In genomic region chr16:4709481-4709880, GRCh38 we compare ENCODE assay signal across 2 cellular contexts.
TF ChIP-seq lines count a peak whose summit lies in the region.

No MANE protein-coding gene starts in this region.

TF ChIP-seq in SK-N-SH, 30 proteins besides CTCF, POLR2A, EP300 and RAD21:
- no peak for TF ChIP-seq USF2 (IDR thresholded peaks at IDR 0.05; ENCODE audit: borderline replicate concordance, low read depth, low read length)
- no peak for TF ChIP-seq EZH2phosphoT487 (IDR thresholded peaks at IDR 0.05; ENCODE audit: borderline replicate concordance, low read depth)
- TF ChIP-seq TCF12 (IDR thresholded peaks at IDR 0.05): 0 out of 2 replicates have a peak, but pooled peaks have one; percentile 36
- TF ChIP-seq GATA2 (CRISPR knock-in tag; IDR thresholded peaks at IDR 0.05): no peak
- no peak for TF ChIP-seq SIN3A (IDR thresholded peaks at IDR 0.05; ENCODE audit: borderline replicate concordance, low read depth, low read length)
- no peak for TF ChIP-seq RXRA (IDR thresholded peaks at IDR 0.05; ENCODE audit: borderline replicate concordance, low read depth)
- TF ChIP-seq YY1 (IDR thresholded peaks at IDR 0.05; ENCODE audit: low read depth): no peak
- no peak for TF ChIP-seq TAF1 (IDR thresholded peaks at IDR 0.05; ENCODE audit: borderline replicate concordance, low read depth, low read length)
- TF ChIP-seq IRF3 (IDR thresholded peaks at IDR 0.05; ENCODE audit: low read depth, low read length): no peak
- TF ChIP-seq FOSL2 (IDR thresholded peaks at IDR 0.05; ENCODE audit: borderline replicate concordance, low read depth): peak; percentile 25; the same call in 1 of the 2 replicates

TF ChIP-seq in SK-N-SH treated with all-trans-retinoic acid at 6 μM for 48 hours, 23 proteins besides CTCF, POLR2A, EP300 and RAD21 (continued from another document):
- TF ChIP-seq POU6F1 (CRISPR knock-in tag; IDR thresholded peaks at IDR 0.05; ENCODE audit: borderline replicate concordance, low read depth): no peak
